25 cellular contexts compared by ENCODE assay signal in the genomic region with DNA sequence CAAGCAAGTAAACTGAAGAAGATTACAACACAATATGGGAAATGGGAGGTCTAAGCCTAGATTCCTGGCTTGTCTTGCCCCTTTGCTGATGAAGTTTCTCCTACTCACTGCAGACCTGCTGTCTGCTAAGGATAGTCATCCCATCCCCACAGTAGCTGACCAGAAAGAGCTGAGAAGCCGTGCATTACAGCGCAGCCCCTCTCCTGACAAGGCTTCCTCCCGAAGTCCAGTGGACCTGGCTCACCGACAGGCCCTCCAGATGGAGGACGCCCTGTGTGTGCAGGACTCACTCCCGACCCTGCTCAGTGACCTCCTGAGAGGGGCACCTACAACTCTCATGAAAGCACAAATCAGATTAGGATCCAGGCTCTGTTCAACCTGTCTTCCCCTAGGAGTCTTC.
"Had no signal": no experiment of that assay in that cellular context is flagged by ENCODE, and none has a peak within 500 bp of the region (broad histone marks: within the 10 kb centered on the region; RNA-seq: fewer than 3 reads in every experiment).

No MANE protein-coding gene starts in this region.

- DNase-seq: dermis blood vessel endothelial cell; dorsolateral prefrontal cortex; effector CD4-positive, alpha-beta T cell; effector memory CD4-positive, alpha-beta T cell; foreskin keratinocyte; heart left ventricle; hypothalamus; immature natural killer cell; islet precursor cell; kidney; kidney glomerular epithelial cell; left colon; left lung; left ventricle myocardium superior; lower lobe of right lung; mesenchymal stem cell; mucosa of descending colon; naive B cell had no signal

- ATAC-seq: foreskin keratinocyte, gastroesophageal sphincter, heart left ventricle, left colon, left lung, left ventricle myocardium superior, lower lobe of right lung, mucosa of descending colon had no signal

- H3K4me2 ChIP-seq: hepatocyte had no signal

- FAIRE-seq: colon, endothelial cell of umbilical vein, frontal cortex, kidney had no signal

- H3K4me3 ChIP-seq: coronary artery, dorsolateral prefrontal cortex, esophagus muscularis mucosa, gastroesophageal sphincter, heart left ventricle, hepatocyte, left lung, lower lobe of right lung, mucosa of descending colon had no signal

- H3K27me3 ChIP-seq: dorsolateral prefrontal cortex, esophagus muscularis mucosa, foreskin keratinocyte, gastroesophageal sphincter, heart left ventricle, hepatocyte, left lung had no signal

- H3K9me3 ChIP-seq: esophagus muscularis mucosa, gastroesophageal sphincter, heart left ventricle, left lung, lower lobe of right lung, mucosa of descending colon had no signal

- H3K27ac ChIP-seq: coronary artery, dorsolateral prefrontal cortex, foreskin keratinocyte, heart left ventricle, hepatocyte, left lung, lower lobe of right lung had no signal
